ENCODE assay signal across 1 cellular context in the genomic region with DNA sequence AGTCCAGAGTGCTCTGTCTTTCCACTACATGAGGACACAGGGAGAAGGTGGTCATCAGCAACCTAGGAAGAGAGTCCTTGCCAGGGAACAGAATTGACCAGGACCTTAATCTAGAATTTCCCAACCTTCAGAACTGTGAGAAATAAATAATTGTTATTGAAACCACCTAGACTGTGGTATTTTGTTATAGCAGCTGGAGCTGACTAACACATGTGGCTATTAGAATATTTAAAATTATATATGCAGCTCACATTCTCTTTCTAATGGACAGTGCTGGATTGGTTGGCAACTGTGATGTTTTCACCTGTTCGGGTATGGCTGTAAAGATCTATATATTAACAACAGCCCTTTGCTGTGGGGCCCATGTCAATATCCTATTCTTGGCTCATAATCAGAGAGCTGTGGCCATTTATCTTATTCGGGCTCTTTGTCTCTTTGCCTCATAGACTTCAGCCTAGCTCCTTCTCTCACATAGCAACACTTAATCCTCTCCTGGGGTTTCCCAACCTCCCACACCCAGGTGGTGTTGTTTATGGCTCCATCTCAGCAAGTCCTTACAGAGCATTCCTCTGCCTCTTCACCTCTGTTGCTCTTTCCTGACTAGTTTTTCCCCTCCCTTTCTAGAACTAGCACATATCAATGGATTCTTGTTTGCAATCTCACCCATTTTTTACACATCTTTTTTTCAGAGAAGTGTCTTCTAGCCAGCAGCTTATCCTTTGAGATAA.
TF ChIP-seq lines count a peak whose summit lies in the region.

No MANE protein-coding gene starts in this region.

TF ChIP-seq in GM23338, 12 proteins besides CTCF, POLR2A, EP300 and RAD21 (continued from another document):
- TF ChIP-seq, protein P1, sequence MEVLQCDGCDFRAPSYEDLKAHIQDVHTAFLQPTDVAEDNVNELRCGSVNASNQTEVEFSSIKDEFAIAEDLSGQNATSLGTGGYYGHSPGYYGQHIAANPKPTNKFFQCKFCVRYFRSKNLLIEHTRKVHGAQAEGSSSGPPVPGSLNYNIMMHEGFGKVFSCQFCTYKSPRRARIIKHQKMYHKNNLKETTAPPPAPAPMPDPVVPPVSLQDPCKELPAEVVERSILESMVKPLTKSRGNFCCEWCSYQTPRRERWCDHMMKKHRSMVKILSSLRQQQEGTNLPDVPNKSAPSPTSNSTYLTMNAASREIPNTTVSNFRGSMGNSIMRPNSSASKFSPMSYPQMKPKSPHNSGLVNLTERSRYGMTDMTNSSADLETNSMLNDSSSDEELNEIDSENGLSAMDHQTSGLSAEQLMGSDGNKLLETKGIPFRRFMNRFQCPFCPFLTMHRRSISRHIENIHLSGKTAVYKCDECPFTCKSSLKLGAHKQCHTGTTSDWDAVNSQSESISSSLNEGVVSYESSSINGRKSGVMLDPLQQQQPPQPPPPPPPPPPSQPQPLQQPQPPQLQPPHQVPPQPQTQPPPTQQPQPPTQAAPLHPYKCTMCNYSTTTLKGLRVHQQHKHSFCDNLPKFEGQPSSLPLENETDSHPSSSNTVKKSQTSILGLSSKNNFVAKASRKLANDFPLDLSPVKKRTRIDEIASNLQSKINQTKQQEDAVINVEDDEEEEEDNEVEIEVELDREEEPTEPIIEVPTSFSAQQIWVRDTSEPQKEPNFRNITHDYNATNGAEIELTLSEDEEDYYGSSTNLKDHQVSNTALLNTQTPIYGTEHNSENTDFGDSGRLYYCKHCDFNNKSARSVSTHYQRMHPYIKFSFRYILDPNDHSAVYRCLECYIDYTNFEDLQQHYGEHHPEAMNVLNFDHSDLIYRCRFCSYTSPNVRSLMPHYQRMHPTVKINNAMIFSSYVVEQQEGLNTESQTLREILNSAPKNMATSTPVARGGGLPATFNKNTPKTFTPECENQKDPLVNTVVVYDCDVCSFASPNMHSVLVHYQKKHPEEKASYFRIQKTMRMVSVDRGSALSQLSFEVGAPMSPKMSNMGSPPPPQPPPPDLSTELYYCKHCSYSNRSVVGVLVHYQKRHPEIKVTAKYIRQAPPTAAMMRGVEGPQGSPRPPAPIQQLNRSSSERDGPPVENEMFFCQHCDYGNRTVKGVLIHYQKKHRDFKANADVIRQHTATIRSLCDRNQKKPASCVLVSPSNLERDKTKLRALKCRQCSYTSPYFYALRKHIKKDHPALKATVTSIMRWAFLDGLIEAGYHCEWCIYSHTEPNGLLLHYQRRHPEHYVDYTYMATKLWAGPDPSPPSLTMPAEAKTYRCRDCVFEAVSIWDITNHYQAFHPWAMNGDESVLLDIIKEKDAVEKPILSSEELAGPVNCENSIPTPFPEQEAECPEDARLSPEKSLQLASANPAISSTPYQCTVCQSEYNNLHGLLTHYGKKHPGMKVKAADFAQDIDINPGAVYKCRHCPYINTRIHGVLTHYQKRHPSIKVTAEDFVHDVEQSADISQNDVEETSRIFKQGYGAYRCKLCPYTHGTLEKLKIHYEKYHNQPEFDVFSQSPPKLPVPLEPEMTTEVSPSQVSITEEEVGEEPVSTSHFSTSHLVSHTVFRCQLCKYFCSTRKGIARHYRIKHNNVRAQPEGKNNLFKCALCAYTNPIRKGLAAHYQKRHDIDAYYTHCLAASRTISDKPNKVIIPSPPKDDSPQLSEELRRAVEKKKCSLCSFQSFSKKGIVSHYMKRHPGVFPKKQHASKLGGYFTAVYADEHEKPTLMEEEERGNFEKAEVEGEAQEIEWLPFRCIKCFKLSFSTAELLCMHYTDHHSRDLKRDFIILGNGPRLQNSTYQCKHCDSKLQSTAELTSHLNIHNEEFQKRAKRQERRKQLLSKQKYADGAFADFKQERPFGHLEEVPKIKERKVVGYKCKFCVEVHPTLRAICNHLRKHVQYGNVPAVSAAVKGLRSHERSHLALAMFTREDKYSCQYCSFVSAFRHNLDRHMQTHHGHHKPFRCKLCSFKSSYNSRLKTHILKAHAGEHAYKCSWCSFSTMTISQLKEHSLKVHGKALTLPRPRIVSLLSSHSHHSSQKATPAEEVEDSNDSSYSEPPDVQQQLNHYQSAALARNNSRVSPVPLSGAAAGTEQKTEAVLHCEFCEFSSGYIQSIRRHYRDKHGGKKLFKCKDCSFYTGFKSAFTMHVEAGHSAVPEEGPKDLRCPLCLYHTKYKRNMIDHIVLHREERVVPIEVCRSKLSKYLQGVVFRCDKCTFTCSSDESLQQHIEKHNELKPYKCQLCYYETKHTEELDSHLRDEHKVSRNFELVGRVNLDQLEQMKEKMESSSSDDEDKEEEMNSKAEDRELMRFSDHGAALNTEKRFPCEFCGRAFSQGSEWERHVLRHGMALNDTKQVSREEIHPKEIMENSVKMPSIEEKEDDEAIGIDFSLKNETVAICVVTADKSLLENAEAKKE (CRISPR knock-in tag; IDR thresholded peaks at IDR 0.05): no peak
- no peak for TF ChIP-seq STAT1 (IDR thresholded peaks at IDR 0.05; ENCODE audit: unreplicated experiment)
- TF ChIP-seq ZNF331 (CRISPR knock-in tag; IDR thresholded peaks at IDR 0.05; ENCODE audit: low read depth): no peak
- TF ChIP-seq EZH2phosphoT487 (IDR thresholded peaks at IDR 0.05; ENCODE audit: unreplicated experiment): no peak
- no peak for TF ChIP-seq EZH2 (IDR thresholded peaks at IDR 0.05; ENCODE audit: low read depth, unreplicated experiment)
- no peak for TF ChIP-seq POLR2AphosphoS5 (IDR thresholded peaks at IDR 0.05; ENCODE audit: low read depth)
- TF ChIP-seq, protein P2, sequence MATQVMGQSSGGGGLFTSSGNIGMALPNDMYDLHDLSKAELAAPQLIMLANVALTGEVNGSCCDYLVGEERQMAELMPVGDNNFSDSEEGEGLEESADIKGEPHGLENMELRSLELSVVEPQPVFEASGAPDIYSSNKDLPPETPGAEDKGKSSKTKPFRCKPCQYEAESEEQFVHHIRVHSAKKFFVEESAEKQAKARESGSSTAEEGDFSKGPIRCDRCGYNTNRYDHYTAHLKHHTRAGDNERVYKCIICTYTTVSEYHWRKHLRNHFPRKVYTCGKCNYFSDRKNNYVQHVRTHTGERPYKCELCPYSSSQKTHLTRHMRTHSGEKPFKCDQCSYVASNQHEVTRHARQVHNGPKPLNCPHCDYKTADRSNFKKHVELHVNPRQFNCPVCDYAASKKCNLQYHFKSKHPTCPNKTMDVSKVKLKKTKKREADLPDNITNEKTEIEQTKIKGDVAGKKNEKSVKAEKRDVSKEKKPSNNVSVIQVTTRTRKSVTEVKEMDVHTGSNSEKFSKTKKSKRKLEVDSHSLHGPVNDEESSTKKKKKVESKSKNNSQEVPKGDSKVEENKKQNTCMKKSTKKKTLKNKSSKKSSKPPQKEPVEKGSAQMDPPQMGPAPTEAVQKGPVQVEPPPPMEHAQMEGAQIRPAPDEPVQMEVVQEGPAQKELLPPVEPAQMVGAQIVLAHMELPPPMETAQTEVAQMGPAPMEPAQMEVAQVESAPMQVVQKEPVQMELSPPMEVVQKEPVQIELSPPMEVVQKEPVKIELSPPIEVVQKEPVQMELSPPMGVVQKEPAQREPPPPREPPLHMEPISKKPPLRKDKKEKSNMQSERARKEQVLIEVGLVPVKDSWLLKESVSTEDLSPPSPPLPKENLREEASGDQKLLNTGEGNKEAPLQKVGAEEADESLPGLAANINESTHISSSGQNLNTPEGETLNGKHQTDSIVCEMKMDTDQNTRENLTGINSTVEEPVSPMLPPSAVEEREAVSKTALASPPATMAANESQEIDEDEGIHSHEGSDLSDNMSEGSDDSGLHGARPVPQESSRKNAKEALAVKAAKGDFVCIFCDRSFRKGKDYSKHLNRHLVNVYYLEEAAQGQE (IDR thresholded peaks at IDR 0.05; ENCODE audit: unreplicated experiment): no peak
